Comparison of ENCODE assay signal across 1 cellular context in genomic region chr1:100249537-100250257, GRCh38.
TF ChIP-seq lines count a peak whose summit lies in the region.

Gene DBT, minus strand, starts transcription at chr1:100249834. Its CDS starts 14 bp downstream, at chr1:100249820.

TF ChIP-seq in HEK293, 187 proteins besides CTCF, POLR2A, EP300 and RAD21 (continued from another document and continues in another):
- TF ChIP-seq, protein P1, sequence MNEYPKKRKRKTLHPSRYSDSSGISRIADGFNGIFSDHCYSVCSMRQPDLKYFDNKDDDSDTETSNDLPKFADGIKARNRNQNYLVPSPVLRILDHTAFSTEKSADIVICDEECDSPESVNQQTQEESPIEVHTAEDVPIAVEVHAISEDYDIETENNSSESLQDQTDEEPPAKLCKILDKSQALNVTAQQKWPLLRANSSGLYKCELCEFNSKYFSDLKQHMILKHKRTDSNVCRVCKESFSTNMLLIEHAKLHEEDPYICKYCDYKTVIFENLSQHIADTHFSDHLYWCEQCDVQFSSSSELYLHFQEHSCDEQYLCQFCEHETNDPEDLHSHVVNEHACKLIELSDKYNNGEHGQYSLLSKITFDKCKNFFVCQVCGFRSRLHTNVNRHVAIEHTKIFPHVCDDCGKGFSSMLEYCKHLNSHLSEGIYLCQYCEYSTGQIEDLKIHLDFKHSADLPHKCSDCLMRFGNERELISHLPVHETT (tag by site-specific recombination; IDR thresholded peaks at IDR 0.05): peak; percentile 56; the same call in 1 of the 2 replicates
- TF ChIP-seq ZNF324 (tag by site-specific recombination; IDR thresholded peaks at IDR 0.05): no peak
- TF ChIP-seq ZNF530 (tag by site-specific recombination; IDR thresholded peaks at IDR 0.05; ENCODE audit: low read depth): no peak
- TF ChIP-seq YY1 (tag by site-specific recombination; IDR thresholded peaks at IDR 0.05): peak; percentile 83
- no peak for TF ChIP-seq ZNF146 (tag by site-specific recombination; IDR thresholded peaks at IDR 0.05)
- no peak for TF ChIP-seq ZNF785 (tag by site-specific recombination; IDR thresholded peaks at IDR 0.05)
- no peak for TF ChIP-seq ZNF473 (tag by site-specific recombination; IDR thresholded peaks at IDR 0.05)
- TF ChIP-seq ZSCAN30 (tag by site-specific recombination; IDR thresholded peaks at IDR 0.05): peak; percentile 66; the same call in 1 of the 2 replicates
- TF ChIP-seq ZNF16 (tag by site-specific recombination; IDR thresholded peaks at IDR 0.05; ENCODE audit: low read depth): no peak
- TF ChIP-seq, protein P2, sequence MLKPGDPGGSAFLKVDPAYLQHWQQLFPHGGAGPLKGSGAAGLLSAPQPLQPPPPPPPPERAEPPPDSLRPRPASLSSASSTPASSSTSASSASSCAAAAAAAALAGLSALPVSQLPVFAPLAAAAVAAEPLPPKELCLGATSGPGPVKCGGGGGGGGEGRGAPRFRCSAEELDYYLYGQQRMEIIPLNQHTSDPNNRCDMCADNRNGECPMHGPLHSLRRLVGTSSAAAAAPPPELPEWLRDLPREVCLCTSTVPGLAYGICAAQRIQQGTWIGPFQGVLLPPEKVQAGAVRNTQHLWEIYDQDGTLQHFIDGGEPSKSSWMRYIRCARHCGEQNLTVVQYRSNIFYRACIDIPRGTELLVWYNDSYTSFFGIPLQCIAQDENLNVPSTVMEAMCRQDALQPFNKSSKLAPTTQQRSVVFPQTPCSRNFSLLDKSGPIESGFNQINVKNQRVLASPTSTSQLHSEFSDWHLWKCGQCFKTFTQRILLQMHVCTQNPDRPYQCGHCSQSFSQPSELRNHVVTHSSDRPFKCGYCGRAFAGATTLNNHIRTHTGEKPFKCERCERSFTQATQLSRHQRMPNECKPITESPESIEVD (tag by site-specific recombination; IDR thresholded peaks at IDR 0.05): 0 out of 2 replicates have a peak, but pooled peaks have one; percentile 29
- no peak for TF ChIP-seq AEBP2 (tag by site-specific recombination; IDR thresholded peaks at IDR 0.05; ENCODE audit: borderline replicate concordance)
- TF ChIP-seq KLF17 (tag by site-specific recombination; IDR thresholded peaks at IDR 0.05): no peak; the same call in 1 of the 2 replicates
- TF ChIP-seq ELK4 (IDR thresholded peaks at IDR 0.05; ENCODE audit: borderline replicate concordance, low read depth, low read length): no peak
- no peak for TF ChIP-seq ZNF704 (tag by site-specific recombination; IDR thresholded peaks at IDR 0.05)
- TF ChIP-seq ZNF266 (tag by site-specific recombination; IDR thresholded peaks at IDR 0.05; ENCODE audit: low read depth): no peak
- no peak; the same call in 1 of the 2 replicates for TF ChIP-seq ZNF558 (tag by site-specific recombination; IDR thresholded peaks at IDR 0.05)
- TF ChIP-seq, protein P3, sequence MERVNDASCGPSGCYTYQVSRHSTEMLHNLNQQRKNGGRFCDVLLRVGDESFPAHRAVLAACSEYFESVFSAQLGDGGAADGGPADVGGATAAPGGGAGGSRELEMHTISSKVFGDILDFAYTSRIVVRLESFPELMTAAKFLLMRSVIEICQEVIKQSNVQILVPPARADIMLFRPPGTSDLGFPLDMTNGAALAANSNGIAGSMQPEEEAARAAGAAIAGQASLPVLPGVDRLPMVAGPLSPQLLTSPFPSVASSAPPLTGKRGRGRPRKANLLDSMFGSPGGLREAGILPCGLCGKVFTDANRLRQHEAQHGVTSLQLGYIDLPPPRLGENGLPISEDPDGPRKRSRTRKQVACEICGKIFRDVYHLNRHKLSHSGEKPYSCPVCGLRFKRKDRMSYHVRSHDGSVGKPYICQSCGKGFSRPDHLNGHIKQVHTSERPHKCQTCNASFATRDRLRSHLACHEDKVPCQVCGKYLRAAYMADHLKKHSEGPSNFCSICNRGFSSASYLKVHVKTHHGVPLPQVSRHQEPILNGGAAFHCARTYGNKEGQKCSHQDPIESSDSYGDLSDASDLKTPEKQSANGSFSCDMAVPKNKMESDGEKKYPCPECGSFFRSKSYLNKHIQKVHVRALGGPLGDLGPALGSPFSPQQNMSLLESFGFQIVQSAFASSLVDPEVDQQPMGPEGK (tag by site-specific recombination; IDR thresholded peaks at IDR 0.05): peak; percentile 77
- TF ChIP-seq ZNF548 (tag by site-specific recombination; IDR thresholded peaks at IDR 0.05): no peak
- no peak for TF ChIP-seq ZSCAN18 (tag by site-specific recombination; IDR thresholded peaks at IDR 0.05)
- TF ChIP-seq ZNF610 (tag by site-specific recombination; IDR thresholded peaks at IDR 0.05; ENCODE audit: borderline replicate concordance): peak; percentile 55; the same call in 1 of the 2 replicates
- TF ChIP-seq ZBTB6 (tag by site-specific recombination; IDR thresholded peaks at IDR 0.05): no peak
- 0 out of 2 replicates have a peak, but pooled peaks have one; percentile 7 for TF ChIP-seq ZNF677 (tag by site-specific recombination; IDR thresholded peaks at IDR 0.05)
- no peak for TF ChIP-seq ATF2 (tag by site-specific recombination; IDR thresholded peaks at IDR 0.05; ENCODE audit: low read depth)
- TF ChIP-seq, protein P4, sequence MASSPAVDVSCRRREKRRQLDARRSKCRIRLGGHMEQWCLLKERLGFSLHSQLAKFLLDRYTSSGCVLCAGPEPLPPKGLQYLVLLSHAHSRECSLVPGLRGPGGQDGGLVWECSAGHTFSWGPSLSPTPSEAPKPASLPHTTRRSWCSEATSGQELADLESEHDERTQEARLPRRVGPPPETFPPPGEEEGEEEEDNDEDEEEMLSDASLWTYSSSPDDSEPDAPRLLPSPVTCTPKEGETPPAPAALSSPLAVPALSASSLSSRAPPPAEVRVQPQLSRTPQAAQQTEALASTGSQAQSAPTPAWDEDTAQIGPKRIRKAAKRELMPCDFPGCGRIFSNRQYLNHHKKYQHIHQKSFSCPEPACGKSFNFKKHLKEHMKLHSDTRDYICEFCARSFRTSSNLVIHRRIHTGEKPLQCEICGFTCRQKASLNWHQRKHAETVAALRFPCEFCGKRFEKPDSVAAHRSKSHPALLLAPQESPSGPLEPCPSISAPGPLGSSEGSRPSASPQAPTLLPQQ (tag by site-specific recombination; IDR thresholded peaks at IDR 0.05): peak; percentile 63
- TF ChIP-seq ZNF747 (tag by site-specific recombination; IDR thresholded peaks at IDR 0.05): no peak
- no peak for TF ChIP-seq ZNF549 (tag by site-specific recombination; IDR thresholded peaks at IDR 0.05)
- TF ChIP-seq ZNF596 (tag by site-specific recombination; IDR thresholded peaks at IDR 0.05): no peak
- TF ChIP-seq MZF1 (tag by site-specific recombination; IDR thresholded peaks at IDR 0.05; ENCODE audit: borderline replicate concordance): no peak
- no peak for TF ChIP-seq ZNF521 (tag by site-specific recombination; IDR thresholded peaks at IDR 0.05)
- TF ChIP-seq ZNF280C (tag by site-specific recombination; IDR thresholded peaks at IDR 0.05): no peak
- TF ChIP-seq YY2 (tag by site-specific recombination; IDR thresholded peaks at IDR 0.05): peak; percentile 71
- TF ChIP-seq ZNF202 (tag by site-specific recombination; IDR thresholded peaks at IDR 0.05; ENCODE audit: borderline replicate concordance): no peak
- TF ChIP-seq TSHZ1 (tag by site-specific recombination; IDR thresholded peaks at IDR 0.05; ENCODE audit: borderline replicate concordance): no peak
